Comparison of ENCODE assay signal across 24 cellular contexts in genomic region chr1:69401894-69402293, GRCh38.
"Had no signal": no experiment of that assay in that cellular context is flagged by ENCODE, and none has a peak within 500 bp of the region (broad histone marks: within the 10 kb centered on the region; RNA-seq: fewer than 3 reads in every experiment).

No MANE protein-coding gene starts in this region.

- H3K4me1 ChIP-seq: gastroesophageal sphincter, heart left ventricle, prostate gland, sigmoid colon, stomach, testis, tibial artery, upper lobe of left lung, uterus had no signal

- H3K4me2 ChIP-seq: hepatocyte had no signal

- H2AFZ ChIP-seq: hepatocyte had no signal

- H3K9me3 ChIP-seq: gastroesophageal sphincter, heart left ventricle, prostate gland, sigmoid colon, stomach, testis, tibial artery, upper lobe of left lung, uterus had no signal

- H3K27me3 ChIP-seq: dorsolateral prefrontal cortex, gastroesophageal sphincter, heart left ventricle, hepatocyte, sigmoid colon, stomach, testis, tibial artery, upper lobe of left lung, uterus had no signal

- DNase-seq: dorsolateral prefrontal cortex; effector CD4-positive, alpha-beta T cell; foreskin fibroblast; heart left ventricle; kidney; mesendoderm; naive thymus-derived CD8-positive, alpha-beta T cell; nephron progenitor cell; nucleus accumbens; right cardiac atrium; sigmoid colon; stimulated activated CD4-positive, alpha-beta T cell treated with anti-CD3 and anti-CD28 coated beads, Interleukin-2, amount 100 ng/mL, for 24 hours; stimulated activated CD4-positive, alpha-beta T cell treated with anti-CD3 and anti-CD28 coated beads, Interleukin-4, amount 100 ng/mL, for 24 hours; stimulated activated naive CD4-positive, alpha-beta T cell treated with Interleukin-2 at 50 U/mL for 16 hours; stomach; substantia nigra; testis; tibial artery; upper lobe of left lung; uterus had no signal

- H3K4me3 ChIP-seq: dorsolateral prefrontal cortex, gastroesophageal sphincter, heart left ventricle, hepatocyte, prostate gland, sigmoid colon, stomach, testis, tibial artery, upper lobe of left lung, uterus had no signal

- H3K36me3 ChIP-seq: gastroesophageal sphincter, heart left ventricle, prostate gland, sigmoid colon, stomach, tibial artery, upper lobe of left lung, uterus had no signal

- H3K79me2 ChIP-seq: hepatocyte had no signal

- H3K27ac ChIP-seq: dorsolateral prefrontal cortex, epithelial cell of prostate, gastroesophageal sphincter, heart left ventricle, hepatocyte, prostate gland, sigmoid colon, stomach, testis, tibial artery, upper lobe of left lung, uterus had no signal
